16 cellular contexts compared by ENCODE assay signal in the genomic region with DNA sequence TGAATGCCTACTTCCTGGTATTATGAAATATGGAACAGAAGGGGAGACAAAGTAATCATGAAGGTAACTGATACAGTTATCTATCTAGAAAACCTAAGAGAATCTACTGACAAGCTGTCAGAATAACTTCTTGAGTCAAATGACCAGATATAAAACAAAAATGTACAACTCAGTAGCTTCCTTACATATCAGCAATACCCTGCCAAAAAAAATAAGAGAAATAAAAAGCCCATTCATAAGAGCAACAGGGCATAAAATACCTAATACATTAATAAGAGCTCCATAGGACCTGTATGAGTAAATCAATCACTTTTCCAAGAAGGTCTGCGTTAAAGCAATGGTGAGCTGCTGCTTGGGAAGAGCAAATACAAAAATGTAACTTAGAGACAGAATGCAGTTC. TPM values are rescaled to one million over a fixed set of nuclear protein-coding genes. Genes with fewer than 3 reads are reported as not detected.
DNase-seq lines count a peak whose midpoint lies in the region; ATAC-seq and TF ChIP-seq lines count a peak whose summit lies in the region.
"Had no signal": no experiment of that assay in that cellular context is flagged by ENCODE, and none has a peak within 500 bp of the region (broad histone marks: within the 10 kb centered on the region; RNA-seq: fewer than 3 reads in every experiment).

No MANE protein-coding gene starts in this region.

- H3K27ac ChIP-seq in breast epithelium: no peak overlapping the region
- H3K27ac ChIP-seq in mammary epithelial cell (ENCODE audit: insufficient read depth, low read depth, low read length): no peak overlapping the region
- peak overlapping the region; percentile 97 to 99 for H3K27ac ChIP-seq in liver (ENCODE audit: low read depth in 1 of 2, low read length in 2 of 2)
- H3K27ac ChIP-seq in H9 (ENCODE audit: insufficient read length, low read depth, low read length): no peak overlapping the region

- no peak for DNase-seq in MCF 10A (ENCODE audit: unreplicated experiment)
- DNase-seq in breast epithelium (ENCODE audit: low spot score in 2 of 2): no peak
- DNase-seq in mammary epithelial cell: peak; percentile 38
- DNase-seq in C1 segment of cervical spinal cord (lab: John Stamatoyannopoulos, UW): no peak
- DNase-seq in WTC11 (ENCODE audit: low spot score): no peak
- DNase-seq in H9: no peak
- DNase-seq: DMS79, GOT3, NCI-H1105 treated with DMSO at 0.1 percent for 48 hours, NCI-H187, NCI-H446, NCI-H774, SHP77 had no signal

- H2BK120ac ChIP-seq in H9 (ENCODE audit: low read depth, low read length, poor library complexity, severe bottlenecking): no peak overlapping the region

- WGBS in mammary epithelial cell (ENCODE audit: low coverage, missing lambda C conversion rate): 18% methylated on average over 1 of the region's 1 CpG
- 47% methylated on average over 1 of the region's 1 CpG for WGBS in liver
- WGBS in H9 (ENCODE audit: extremely low coverage, insufficient read length, low lambda C conversion rate): no CpG with 5 or more reads among the region's 1 CpG

- H2BK15ac ChIP-seq in H9 (ENCODE audit: low read depth, low read length): no peak overlapping the region

- H3T11ph ChIP-seq in H9 (ENCODE audit: low read length): no peak overlapping the region

- TF ChIP-seq POLR2A in breast epithelium (IDR thresholded peaks at IDR 0.05): no peak

- H3K79me2 ChIP-seq in mammary epithelial cell (ENCODE audit: insufficient read depth, low read length): peaks cover 96% of the 10 kb centered on the region
- H3K79me2 ChIP-seq in H9 (ENCODE audit: insufficient read depth, low read length): peaks cover 5% of the 10 kb centered on the region; the same call in 1 of the 2 replicates

- intact Hi-C loops in MCF 10A (cut with micrococcal nuclease) (no loop called here), breast epithelium (cut with DNase I; ENCODE audit: low total_unique reads) (no loop called here), mammary epithelial cell (cut with micrococcal nuclease) (no loop called here)

- H4K5ac ChIP-seq in H9 (ENCODE audit: insufficient read length, low read depth, low read length): no peak overlapping the region

- dilution Hi-C loops in mammary epithelial cell (cut with HindIII; ENCODE audit: low sequenced_read_pairs): no loop called here

- H3K4ac ChIP-seq in H9 (ENCODE audit: low read depth, low read length): no peak overlapping the region

- H2BK12ac ChIP-seq in H9 (ENCODE audit: insufficient read length, low read depth, low read length): no peak overlapping the region

- no peak overlapping the region for H3K18ac ChIP-seq in H9 (ENCODE audit: insufficient read length, low read depth, low read length)

- no peak overlapping the region for H3K4me3 Mint-ChIP-seq in MCF 10A (ENCODE audit: unreplicated experiment)
- no peak overlapping the region for H3K4me3 Mint-ChIP-seq in WTC11
- H3K4me3 Mint-ChIP-seq in H9: no peak overlapping the region

- BruUV-seq in MCF 10A (replicated peaks; lab: Mats Ljungman, UMichigan): no TSS peak
- no TSS peak for BruUV-seq in mammary epithelial cell (replicated peaks; lab: Mats Ljungman, UMichigan)

- no peak overlapping the region for H3K56ac ChIP-seq in H9 (ENCODE audit: insufficient read length, low read depth, low read length)

- no peak overlapping the region for H2BK20ac ChIP-seq in H9 (ENCODE audit: low read depth, low read length, poor library complexity, severe bottlenecking)

- H4K20me1 ChIP-seq in mammary epithelial cell (ENCODE audit: insufficient read depth, low read length) (no peaks in the 10 kb centered on the region), H9 (ENCODE audit: control insufficient read depth, insufficient read depth, insufficient read length) (no peaks in the 10 kb centered on the region)

- peaks cover 0 to 4% of the 10 kb centered on the region in 2 donors for H3K4me1 ChIP-seq in breast epithelium
- H3K4me1 ChIP-seq in mammary epithelial cell (ENCODE audit: insufficient read depth, low read length): peaks cover 24% of the 10 kb centered on the region
- H3K4me1 ChIP-seq in liver (ENCODE audit: control insufficient read depth in 4 of 4, insufficient read depth in 4 of 4, low read length in 3 of 4): peaks cover 7 to 46% (median 8%) of the 10 kb centered on the region in 4 donors
- H3K4me1 ChIP-seq in H9 (ENCODE audit: insufficient read depth, low read length): no peaks in the 10 kb centered on the region

- POLR2A ChIA-PET in MCF 10A (lab: Yijun Ruan, JAX) (interaction anchor here (0.6 to 3.1 kb wide), 5 partner anchors 9 to 608 kb away, joined by 3 to 24 read pairs (median 4); a partner anchor contains a TSS), WTC11 (lab: Charles Lee) (no interaction called here)

- H3K9me3 Mint-ChIP-seq in MCF 10A (ENCODE audit: unreplicated experiment) (peaks cover 6% of the 10 kb centered on the region), WTC11 (peaks cover 10% of the 10 kb centered on the region), H9 (peaks cover 3 to 6% of the 10 kb centered on the region in 2 experiments; a peak in 4 of 5 replicates)

- ATAC-seq in WTC11: no peak
- no peak for ATAC-seq in GM18520 (IDR thresholded peaks at IDR 0.05; ENCODE audit: unreplicated experiment)

- TF ChIP-seq CTCF in MCF 10A (IDR thresholded peaks at IDR 0.05; ENCODE audit: unreplicated experiment): no peak
- TF ChIP-seq CTCF in breast epithelium (IDR thresholded peaks at IDR 0.05): no peak
- no peak for TF ChIP-seq CTCF in mammary epithelial cell (conservative IDR thresholded peaks at IDR 0.05 in 1 of 2, IDR thresholded peaks at IDR 0.05 in 1 of 2; ENCODE audit: extremely low read depth in 1 of 2, insufficient read depth in 1 of 2, low read depth in 1 of 2, low read length in 2 of 2)
- TF ChIP-seq CTCF in liver (IDR thresholded peaks at IDR 0.05; ENCODE audit: low read depth, low read length, missing input control): no peak
- TF ChIP-seq CTCF in WTC11 (IDR thresholded peaks at IDR 0.05): no peak
- TF ChIP-seq CTCF in H9 (conservative IDR thresholded peaks at IDR 0.05): no peak

- H3K36me3 ChIP-seq in breast epithelium (no peaks in the 10 kb centered on the region), mammary epithelial cell (ENCODE audit: insufficient read depth, low read length) (peaks cover 4% of the 10 kb centered on the region), liver (ENCODE audit: control insufficient read depth in 4 of 4, insufficient read depth in 3 of 4, low read depth in 1 of 4, low read length in 3 of 4) (no peaks in the 10 kb centered on the region)

- H3K9ac ChIP-seq in mammary epithelial cell (ENCODE audit: insufficient read depth, low read length): no peak overlapping the region
- peak overlapping the region; percentile 30 to 68 for H3K9ac ChIP-seq in liver (ENCODE audit: low read depth in 1 of 2, low read length in 2 of 2)
- H3K9ac ChIP-seq in H9 (ENCODE audit: extremely low read depth, insufficient read length, low read length): no peak overlapping the region

- no peak overlapping the region for H3K23ac ChIP-seq in H9 (ENCODE audit: insufficient read length, low read depth, low read length)

- H3K4me3 ChIP-seq in breast epithelium (no peak overlapping the region), mammary epithelial cell (replicated peaks in 1 of 3; ENCODE audit: insufficient read depth in 1 of 3, low read depth in 2 of 3, low read length in 3 of 3) (no peak overlapping the region), liver (ENCODE audit: low read depth in 1 of 3, low read length in 3 of 3) (peak overlapping the region in 1 of 3 donors; percentile 25)

- H3K9me3 ChIP-seq in breast epithelium (no peaks in the 10 kb centered on the region), mammary epithelial cell (replicated peaks; ENCODE audit: insufficient read depth, low read length) (no peaks in the 10 kb centered on the region), liver (ENCODE audit: control insufficient read depth in 4 of 4, low read length in 3 of 4) (no peaks in the 10 kb centered on the region), H9 (ENCODE audit: control insufficient read depth, low read depth, low read length) (no peaks in the 10 kb centered on the region)

- no peak overlapping the region for H4K8ac ChIP-seq in H9 (replicated peaks; ENCODE audit: insufficient read length, low read depth, low read length)

- peaks cover 3% of the 10 kb centered on the region for H3K79me1 ChIP-seq in H9 (ENCODE audit: insufficient read depth, low read depth, low read length, poor library complexity, severe bottlenecking)

- H3K27me3 Mint-ChIP-seq in MCF 10A (ENCODE audit: insufficient read depth, unreplicated experiment) (no peaks in the 10 kb centered on the region), WTC11 (ENCODE audit: low read depth) (no peaks in the 10 kb centered on the region), H9 (ENCODE audit: low read depth) (no peaks in the 10 kb centered on the region)

- H3K4me2 ChIP-seq in mammary epithelial cell (ENCODE audit: insufficient read depth, low read depth, low read length): peak overlapping the region; percentile 28
- H3K4me2 ChIP-seq in H9 (ENCODE audit: insufficient read depth, insufficient read length, low read length): no peak overlapping the region

- H3K4me1 Mint-ChIP-seq in MCF 10A (ENCODE audit: insufficient read depth, unreplicated experiment) (peaks cover 16% of the 10 kb centered on the region), WTC11 (peaks cover 14% of the 10 kb centered on the region), H9 (peaks cover 8 to 9% of the 10 kb centered on the region in 2 experiments)

- no peak overlapping the region for H3K14ac ChIP-seq in H9 (ENCODE audit: insufficient read depth, low read length)

- CTCF ChIA-PET in MCF 10A (lab: Yijun Ruan, JAX) (interaction anchor here (1.0 to 1.1 kb wide), 2 partner anchors 11 to 188 kb away, joined by 3 read pairs; a partner anchor contains a TSS), mammary epithelial cell (lab: Charles Lee; ENCODE audit: low non-redundant PET) (no interaction called here), WTC11 (lab: Charles Lee) (no interaction called here)

- H2AFZ ChIP-seq in mammary epithelial cell (ENCODE audit: low read depth, low read length): no peak overlapping the region
- no peak overlapping the region for H2AFZ ChIP-seq in H9 (ENCODE audit: low read length)

- no peak for TF ChIP-seq RAD21 in liver (IDR thresholded peaks at IDR 0.05)

- H3K27me3 ChIP-seq in breast epithelium (no peaks in the 10 kb centered on the region), mammary epithelial cell (ENCODE audit: insufficient read depth, low read length) (no peaks in the 10 kb centered on the region), liver (ENCODE audit: control insufficient read depth in 4 of 4, insufficient read depth in 4 of 4, low read length in 3 of 4) (no peaks in the 10 kb centered on the region), H9 (ENCODE audit: insufficient read depth, low read length) (no peaks in the 10 kb centered on the region)

- H2BK5ac ChIP-seq in H9 (ENCODE audit: insufficient read length, low read length): no peak overlapping the region

- no peak overlapping the region for H2AK5ac ChIP-seq in H9 (ENCODE audit: insufficient read length, low read length)

- H3K27ac Mint-ChIP-seq in MCF 10A (ENCODE audit: low read depth, unreplicated experiment) (peak overlapping the region; percentile 7), WTC11 (no peak overlapping the region), H9 (no peak overlapping the region)

- in situ Hi-C loops in mammary epithelial cell (cut with MboI; ENCODE audit: low sequenced_read_pairs in 2 of 2): no loop called here

- H3K36me3 Mint-ChIP-seq in MCF 10A (ENCODE audit: insufficient read depth, unreplicated experiment) (peaks cover 5% of the 10 kb centered on the region), WTC11 (peaks cover 28% of the 10 kb centered on the region), H9 (ENCODE audit: insufficient read depth in 1 of 3, low read depth in 3 of 3) (peaks cover 18 to 21% (median 18%) of the 10 kb centered on the region in 3 experiments; a peak in 6 of 7 replicates)

- no peaks in the 10 kb centered on the region for H3K23me2 ChIP-seq in H9 (ENCODE audit: insufficient read length, low read depth, low read length, poor library complexity, severe bottlenecking)

- no peak overlapping the region for H4K91ac ChIP-seq in H9 (ENCODE audit: insufficient read length, low read depth, low read length)

RNA-seq across cellular contexts. Expression of a gene that starts 10.6 kb away (rescaled TPM):
- 24.2 and 27.1 TPM in 2 replicates for total RNA-seq in MCF 10A (2022)
- total RNA-seq in breast epithelium: 10 to 100 TPM; 30.2 to 30.5 (median 30.4) TPM
- total RNA-seq in mammary epithelial cell: 10 to 100 TPM; 53.6 to 65.0 TPM
- 55.8 TPM for polyA plus RNA-seq in mammary epithelial cell
- polyA minus RNA-seq in mammary epithelial cell: 66.8 TPM
- 1 to 10 TPM; 5.1 to 10.0 TPM for total RNA-seq in liver
- 1 to 10 TPM; 3.3 to 7.3 TPM for polyA plus RNA-seq in liver
- total RNA-seq in WTC11 (2021): 20.8 to 23.9 TPM (median 21.3 TPM) in 3 replicates
- 22.9 and 24.2 TPM in 2 replicates for total RNA-seq in H9 (2021)

RNA-seq across cellular contexts. Expression of a gene that starts 59.0 kb away (rescaled TPM):
- total RNA-seq in MCF 10A (2022): 0.07 and 0.12 TPM in 2 replicates
- not detected for total RNA-seq in breast epithelium
- total RNA-seq in mammary epithelial cell: under 1 TPM in 1 of 2 donors, not detected in 1; 0.45 TPM
- 0.07 TPM for polyA plus RNA-seq in mammary epithelial cell
- not detected for polyA minus RNA-seq in mammary epithelial cell
- not detected for total RNA-seq in liver
- polyA plus RNA-seq in liver: not detected
- 0.02 TPM in 1 of 3 replicates, not detected in the others for total RNA-seq in WTC11 (2021)
- not detected in 2 replicates for total RNA-seq in H9 (2021)
- total RNA-seq: A172 had no signal

Comparison
In these comparisons a context has a peak if more than half of its experiments do, and no peak if none do; other contexts are left out.
1. H3K27ac ChIP-seq: peak in liver (2 of 2); none in breast epithelium (0 of 2), mammary epithelial cell (single experiment) and H9 (single experiment).
2. H3K9ac ChIP-seq: peak in liver (2 of 2); none in mammary epithelial cell (single experiment) and H9 (single experiment).